In genomic region chr13:80957019-80957650, GRCh38 we compare ENCODE assay signal across 19 cellular contexts.
"Had no signal": no experiment of that assay in that cellular context is flagged by ENCODE, and none has a peak within 500 bp of the region (broad histone marks: within the 10 kb centered on the region; RNA-seq: fewer than 3 reads in every experiment).

No MANE protein-coding gene starts in this region.

- H3K9me3 ChIP-seq: neutrophil, sigmoid colon, uterus had no signal

- H3K36me3 Mint-ChIP-seq: naive thymus-derived CD4-positive, alpha-beta T cell; type B pancreatic cell had no signal

- H3K4me3 Mint-ChIP-seq: dendritic cell treated with granulocyte-macrophage colony-stimulating factor and Interleukin-4, amounts not matched to agents 40 ng/mL and 50 ng/mL, for 4 days; naive thymus-derived CD4-positive, alpha-beta T cell; nephron progenitor cell; type B pancreatic cell had no signal

- H3K36me3 ChIP-seq: neutrophil, sigmoid colon, uterus had no signal

- H3K79me2 ChIP-seq: hepatocyte had no signal

- H3K4me2 ChIP-seq: hepatocyte had no signal

- H3K4me1 ChIP-seq: psoas muscle, sigmoid colon, uterus had no signal

- H3K27ac Mint-ChIP-seq: dendritic cell treated with granulocyte-macrophage colony-stimulating factor and Interleukin-4, amounts not matched to agents 40 ng/mL and 50 ng/mL, for 4 days; naive thymus-derived CD4-positive, alpha-beta T cell; nephron progenitor cell; type B pancreatic cell had no signal

- H3K27me3 Mint-ChIP-seq: dendritic cell treated with granulocyte-macrophage colony-stimulating factor and Interleukin-4, amounts not matched to agents 40 ng/mL and 50 ng/mL, for 4 days; naive thymus-derived CD4-positive, alpha-beta T cell; type B pancreatic cell had no signal

- H3K4me1 Mint-ChIP-seq: naive thymus-derived CD4-positive, alpha-beta T cell; nephron progenitor cell had no signal

- ATAC-seq: left colon; left ventricle myocardium superior; naive thymus-derived CD4-positive, alpha-beta T cell; psoas muscle had no signal

- H3K4me3 ChIP-seq: hepatocyte, psoas muscle, sigmoid colon, skin epidermis, uterus had no signal

- DNase-seq: erythroblast; foreskin melanocyte; head of caudate nucleus; left colon; left ventricle myocardium superior; mesendoderm; naive thymus-derived CD4-positive, alpha-beta T cell; nephron progenitor cell; psoas muscle; retina; sigmoid colon; stimulated activated CD4-positive, alpha-beta T cell treated with anti-CD3 and anti-CD28 coated beads, Interleukin-2, amount 100 ng/mL, for 48 hours; stimulated activated naive CD4-positive, alpha-beta T cell treated with Interleukin-2 at 50 U/mL for 16 hours; uterus had no signal

- H2AFZ ChIP-seq: hepatocyte had no signal

- H3K9me3 Mint-ChIP-seq: dendritic cell treated with granulocyte-macrophage colony-stimulating factor and Interleukin-4, amounts not matched to agents 40 ng/mL and 50 ng/mL, for 4 days; nephron progenitor cell; type B pancreatic cell had no signal

- H3K27ac ChIP-seq: hepatocyte, neutrophil, psoas muscle, sigmoid colon, skin epidermis, uterus had no signal

- H3K27me3 ChIP-seq: hepatocyte, neutrophil, sigmoid colon, uterus had no signal
